8 cellular contexts compared by ENCODE assay signal in the genomic region with DNA sequence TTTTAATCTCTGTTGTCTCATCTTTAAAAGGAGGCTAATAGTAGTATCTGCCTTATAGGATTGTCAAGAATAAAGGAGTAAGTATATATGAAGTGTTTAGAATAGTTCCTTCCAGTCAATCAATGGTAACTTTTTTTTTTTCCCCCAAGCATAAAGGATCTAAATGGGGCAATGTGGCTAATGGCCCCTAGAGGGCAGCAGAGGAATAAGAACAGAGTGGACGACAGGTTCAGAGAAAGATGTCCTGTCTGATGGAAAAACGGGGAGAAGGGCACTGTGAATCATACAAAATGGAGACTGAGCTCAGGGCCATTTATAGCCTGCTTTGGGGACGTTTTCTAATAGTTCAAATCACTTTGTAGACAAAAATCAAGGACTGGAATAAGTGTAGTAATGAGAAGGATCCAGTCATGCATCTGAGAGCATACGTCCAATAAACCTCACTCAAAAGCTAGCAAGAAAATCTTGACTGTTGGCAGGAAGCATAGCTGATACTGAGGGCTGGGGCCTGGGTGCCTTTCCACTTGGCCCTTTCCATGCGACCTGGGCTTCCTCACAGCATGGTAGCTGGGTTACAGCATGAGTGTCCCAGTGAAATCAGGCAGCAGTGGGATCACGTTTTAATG. TPM values are rescaled to one million over a fixed set of nuclear protein-coding genes. Genes with fewer than 3 reads are reported as not detected.
DNase-seq lines count a peak whose midpoint lies in the region; ATAC-seq and TF ChIP-seq lines count a peak whose summit lies in the region.

No MANE protein-coding gene starts in this region.

- no peak for TF ChIP-seq POLR2A in suprapubic skin (IDR thresholded peaks at IDR 0.05)

- H3K27ac ChIP-seq in neutrophil (no peak overlapping the region), suprapubic skin (no peak overlapping the region)

- H3K27me3 ChIP-seq in neutrophil (no peaks in the 10 kb centered on the region), suprapubic skin (no peaks in the 10 kb centered on the region)

- no peaks in the 10 kb centered on the region for H3K4me1 ChIP-seq in neutrophil (ENCODE audit: control insufficient read depth in 1 of 2, insufficient read depth in 1 of 2, low read depth in 1 of 2, low read length in 1 of 2)
- no peaks in the 10 kb centered on the region for H3K4me1 ChIP-seq in suprapubic skin

- no peak overlapping the region for H3K4me3 ChIP-seq in neutrophil (ENCODE audit: low read depth in 1 of 2, low read length in 1 of 2)
- no peak overlapping the region for H3K4me3 ChIP-seq in suprapubic skin

- H3K36me3 ChIP-seq in neutrophil: no peaks in the 10 kb centered on the region
- no peaks in the 10 kb centered on the region for H3K36me3 ChIP-seq in suprapubic skin

- no peak for TF ChIP-seq EP300 in suprapubic skin (IDR thresholded peaks at IDR 0.05)

- WGBS in suprapubic skin: 30% methylated on average over 6 of the region's 6 CpGs

- DNase-seq in CD1c-positive myeloid dendritic cell (ENCODE audit: extremely low spot score): peak; percentile 69
- peak; percentile 83 for DNase-seq in LHCN-M2 (ENCODE audit: low read depth)
- DNase-seq in RKO (ENCODE audit: low spot score): peak; percentile 82
- DNase-seq in activated T-helper 1 cell treated with Interleukin-2 at 50 U/mL for 16 hours (ENCODE audit: low read depth): peak; percentile 24
- peak; percentile 80 for DNase-seq in fibroblast of peridontal ligament (ENCODE audit: extremely low read depth)
- DNase-seq in suprapubic skin (ENCODE audit: low spot score in 2 of 2): no peak

- ATAC-seq in GM21390 (IDR thresholded peaks at IDR 0.05; ENCODE audit: unreplicated experiment): peak; percentile 64

- H3K9me3 ChIP-seq in neutrophil (no peaks in the 10 kb centered on the region), suprapubic skin (no peaks in the 10 kb centered on the region)

- peak; percentile 48 for TF ChIP-seq CTCF in neutrophil (IDR thresholded peaks at IDR 0.05)
- TF ChIP-seq CTCF in suprapubic skin (IDR thresholded peaks at IDR 0.05): peak; percentile 44 to 77

RNA-seq across cellular contexts. Expression of a gene that starts 51.3 kb away (rescaled TPM):
- not detected in 2 replicates for total RNA-seq in LHCN-M2 (2014; rRNA removed)
- polyA plus RNA-seq in LHCN-M2 (2012): not detected
- not detected for total RNA-seq in suprapubic skin

Comparison
In these comparisons a context has a peak if more than half of its experiments do, and no peak if none do; other contexts are left out.
1. DNase-seq: peak in CD1c-positive myeloid dendritic cell (single experiment), LHCN-M2 (single experiment), RKO (single experiment), activated T-helper 1 cell treated with Interleukin-2 at 50 U/mL for 16 hours (single experiment) and fibroblast of peridontal ligament (single experiment); none in suprapubic skin (0 of 2).